Comparison of ENCODE assay signal across 10 cellular contexts in the genomic region with DNA sequence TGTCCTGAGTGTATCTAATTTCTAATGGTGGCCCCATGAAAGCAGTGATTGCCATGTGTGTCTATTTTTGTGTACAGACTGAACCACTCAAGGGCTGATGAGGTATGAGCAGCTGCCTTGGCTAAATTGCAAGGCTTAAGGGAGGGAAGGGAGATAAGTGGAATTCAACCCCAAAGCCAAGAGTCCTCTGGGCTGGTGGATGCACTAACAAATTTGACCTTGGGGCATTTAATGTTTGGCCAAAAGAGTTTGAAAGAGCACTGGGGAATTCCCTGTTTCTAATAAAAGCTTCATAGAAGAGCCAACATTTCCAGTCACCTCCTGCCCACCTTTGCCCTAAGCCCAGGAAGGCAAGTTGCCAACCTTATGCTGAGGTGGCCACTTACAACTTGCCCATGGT.
DNase-seq lines count a peak whose midpoint lies in the region; ATAC-seq and TF ChIP-seq lines count a peak whose summit lies in the region.
"Had no signal": no experiment of that assay in that cellular context is flagged by ENCODE, and none has a peak within 500 bp of the region (broad histone marks: within the 10 kb centered on the region; RNA-seq: fewer than 3 reads in every experiment).

No MANE protein-coding gene starts in this region.

- no peak overlapping the region for H3K4me3 ChIP-seq in osteoblast (ENCODE audit: insufficient read depth, low read length)

- H3K27ac Mint-ChIP-seq in nephron = peak overlapping the region; percentile 12 to 51 (median 29)
- H3K27ac Mint-ChIP-seq in activated T-cell treated with anti-CD3 and anti-CD28 coated beads, Interleukin-2, amount 50 U/mL, for 72 hours = no peak overlapping the region
- H3K27ac Mint-ChIP-seq: activated CD4-positive, alpha-beta T cell treated with anti-CD3 and anti-CD28 coated beads, Interleukin-2, amount 10 ng/mL, durations not matched to agents 7 days and 5 days; T-cell had no signal

- H3K4me2 ChIP-seq in osteoblast (ENCODE audit: insufficient read depth, low read length) = no peak overlapping the region

- H3K4me1 Mint-ChIP-seq in nephron = peaks cover 78% of the 10 kb centered on the region
- H3K4me1 Mint-ChIP-seq in activated T-cell treated with anti-CD3 and anti-CD28 coated beads, Interleukin-2, amount 50 U/mL, for 72 hours (ENCODE audit: low read depth) = no peaks in the 10 kb centered on the region
- H3K4me1 Mint-ChIP-seq: activated CD4-positive, alpha-beta T cell treated with anti-CD3 and anti-CD28 coated beads, Interleukin-2, amount 10 ng/mL, durations not matched to agents 7 days and 5 days; T-cell had no signal

- peak; percentile 24 for DNase-seq in DMS53 treated with DMSO at 0.1 percent for 48 hours (lab: John Stamatoyannopoulos, UW; ENCODE audit: unreplicated experiment)
- peak; percentile 59 for DNase-seq in NCI-H187 treated with DMSO at 0.1 percent for 48 hours (lab: John Stamatoyannopoulos, UW)
- peak; percentile 87 to 89 for DNase-seq in SHP77 (lab: John Stamatoyannopoulos, UW)
- no peak for DNase-seq in osteoblast (ENCODE audit: insufficient read length, low spot score, missing footprints)
- no peak for DNase-seq in activated T-cell treated with anti-CD3 and anti-CD28 coated beads, Interleukin-2, amount 50 U/mL, for 72 hours
- no peak for DNase-seq in pons (ENCODE audit: low spot score)
- no peak for DNase-seq in AG20443 (ENCODE audit: low spot score)
- DNase-seq: activated CD4-positive, alpha-beta T cell treated with anti-CD3 and anti-CD28 coated beads, Interleukin-2, amount 10 ng/mL, durations not matched to agents 7 days and 5 days; T-cell had no signal

- no peak overlapping the region for H2AFZ ChIP-seq in osteoblast (ENCODE audit: low read length)

- H3K79me2 ChIP-seq in osteoblast (ENCODE audit: insufficient read depth, low read length) = no peaks in the 10 kb centered on the region

- H3K27me3 ChIP-seq in osteoblast (ENCODE audit: insufficient read depth, low read length) = no peaks in the 10 kb centered on the region

- H3K4me1 ChIP-seq in osteoblast (ENCODE audit: insufficient read depth, low read length) = no peaks in the 10 kb centered on the region

- H3K9me3 Mint-ChIP-seq in nephron = no peaks in the 10 kb centered on the region
- no peaks in the 10 kb centered on the region for H3K9me3 Mint-ChIP-seq in activated T-cell treated with anti-CD3 and anti-CD28 coated beads, Interleukin-2, amount 50 U/mL, for 72 hours
- H3K9me3 Mint-ChIP-seq: activated CD4-positive, alpha-beta T cell treated with anti-CD3 and anti-CD28 coated beads, Interleukin-2, amount 10 ng/mL, durations not matched to agents 7 days and 5 days; T-cell had no signal

- H3K4me3 Mint-ChIP-seq in nephron = peak overlapping the region in 2 of 3 experiments; percentile 17 to 42
- no peak overlapping the region for H3K4me3 Mint-ChIP-seq in activated T-cell treated with anti-CD3 and anti-CD28 coated beads, Interleukin-2, amount 50 U/mL, for 72 hours
- H3K4me3 Mint-ChIP-seq: activated CD4-positive, alpha-beta T cell treated with anti-CD3 and anti-CD28 coated beads, Interleukin-2, amount 10 ng/mL, durations not matched to agents 7 days and 5 days; T-cell had no signal

- no peaks in the 10 kb centered on the region for H3K36me3 ChIP-seq in osteoblast (ENCODE audit: insufficient read depth, low read length)

- no peaks in the 10 kb centered on the region for H3K9me3 ChIP-seq in osteoblast (ENCODE audit: low read depth, low read length)

- H3K27ac ChIP-seq in osteoblast (ENCODE audit: low read depth, low read length) = no peak overlapping the region

- no peaks in the 10 kb centered on the region for H3K27me3 Mint-ChIP-seq in nephron (ENCODE audit: low read depth)
- peaks cover 19% of the 10 kb centered on the region for H3K27me3 Mint-ChIP-seq in activated T-cell treated with anti-CD3 and anti-CD28 coated beads, Interleukin-2, amount 50 U/mL, for 72 hours (ENCODE audit: low read depth)
- H3K27me3 Mint-ChIP-seq: T-cell had no signal

- H3K36me3 Mint-ChIP-seq in nephron (ENCODE audit: low read depth) = peaks cover 31% of the 10 kb centered on the region
- no peaks in the 10 kb centered on the region for H3K36me3 Mint-ChIP-seq in activated T-cell treated with anti-CD3 and anti-CD28 coated beads, Interleukin-2, amount 50 U/mL, for 72 hours (ENCODE audit: insufficient read depth in 2 of 2)
- H3K36me3 Mint-ChIP-seq: T-cell had no signal

- TF ChIP-seq CTCF in nephron (IDR thresholded peaks at IDR 0.05; ENCODE audit: unreplicated experiment in 3 of 3) (no peak), osteoblast (IDR thresholded peaks at IDR 0.05; ENCODE audit: extremely low read depth, low read depth, low read length) (no peak)

- H4K20me1 ChIP-seq in osteoblast (ENCODE audit: insufficient read depth, low read length) = no peaks in the 10 kb centered on the region

- no peak for ATAC-seq in activated T-cell treated with anti-CD3 and anti-CD28 coated beads, Interleukin-2, amount 50 U/mL, for 72 hours (replicated peaks in 1 of 2)
- ATAC-seq: T-cell had no signal

Comparison
In these comparisons a context has a peak if more than half of its experiments do, and no peak if none do; other contexts are left out.
1. DNase-seq: peak in DMS53 treated with DMSO at 0.1 percent for 48 hours (single experiment), NCI-H187 treated with DMSO at 0.1 percent for 48 hours (single experiment) and SHP77 (2 of 2); none in osteoblast (single experiment), activated T-cell treated with anti-CD3 and anti-CD28 coated beads, Interleukin-2, amount 50 U/mL, for 72 hours (0 of 2), pons (single experiment) and AG20443 (single experiment).
2. H3K4me3 Mint-ChIP-seq: peak in nephron (2 of 3); none in activated T-cell treated with anti-CD3 and anti-CD28 coated beads, Interleukin-2, amount 50 U/mL, for 72 hours (0 of 2).